Comparison of ENCODE assay signal across 8 cellular contexts in the genomic region with DNA sequence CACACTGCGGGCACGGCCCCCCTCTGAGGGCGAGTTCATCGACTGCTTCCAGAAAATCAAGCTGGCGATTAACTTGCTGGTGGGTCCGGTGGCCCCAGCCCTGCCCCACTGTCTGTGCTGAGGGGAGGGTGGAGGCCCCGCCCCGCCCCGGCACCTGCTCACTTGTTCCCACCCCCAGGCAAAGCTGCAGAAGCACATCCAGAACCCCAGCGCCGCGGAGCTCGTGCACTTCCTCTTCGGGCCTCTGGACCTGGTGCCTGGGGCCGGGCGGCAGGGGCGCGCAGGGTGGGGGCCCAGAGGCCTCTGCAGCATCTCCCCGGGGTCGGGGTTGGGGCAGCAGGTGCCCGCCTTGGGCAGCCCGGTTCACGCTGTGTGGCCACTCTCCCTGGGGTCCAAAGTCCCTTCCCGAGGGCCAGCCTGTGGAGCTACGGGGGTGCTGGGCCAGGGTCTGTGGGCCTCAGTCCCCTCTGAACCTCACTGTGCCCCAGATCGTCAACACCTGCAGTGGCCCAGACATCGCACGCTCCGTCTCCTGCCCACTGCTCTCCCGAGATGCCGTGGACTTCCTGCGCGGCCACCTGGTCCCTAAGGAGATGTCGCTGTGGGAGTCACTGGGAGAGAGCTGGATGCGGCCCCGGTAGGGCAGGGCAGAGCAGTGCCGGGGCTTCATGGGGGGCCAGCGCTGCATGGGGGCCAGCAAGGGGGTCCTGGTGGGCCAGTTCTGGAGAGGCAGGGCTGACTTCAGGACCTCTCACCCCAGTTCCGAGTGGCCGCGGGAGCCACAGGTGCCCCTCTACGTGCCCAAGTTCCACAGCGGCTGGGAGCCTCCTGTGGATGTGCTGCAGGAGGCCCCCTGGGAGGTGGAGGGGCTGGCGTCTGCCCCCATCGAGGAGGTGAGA.
A peak's percentile ranks its signal among the peaks of the same experiment; 100 is the strongest.
DNase-seq lines count a peak whose midpoint lies in the region; ATAC-seq lines count a peak whose summit lies in the region.

No MANE protein-coding gene starts in this region.

- DNase-seq in 8988T (peak; percentile 69), T-helper 1 cell (peak in 3 of 5 donors; percentile 24 to 38 (median 37))
- peak; percentile 42 for DNase-seq in effector CD4-positive, alpha-beta T cell

- ATAC-seq in GM18867 (IDR thresholded peaks at IDR 0.05; ENCODE audit: unreplicated experiment) (peak; percentile 36), GM18498 (IDR thresholded peaks at IDR 0.05; ENCODE audit: unreplicated experiment) (no peak), HG03139 (IDR thresholded peaks at IDR 0.05; ENCODE audit: unreplicated experiment) (no peak), GM18907 (IDR thresholded peaks at IDR 0.05; ENCODE audit: unreplicated experiment) (no peak), HG02970 (IDR thresholded peaks at IDR 0.05; ENCODE audit: low FRiP score, unreplicated experiment) (no peak)
